19 cellular contexts compared by ENCODE assay signal in the genomic region with DNA sequence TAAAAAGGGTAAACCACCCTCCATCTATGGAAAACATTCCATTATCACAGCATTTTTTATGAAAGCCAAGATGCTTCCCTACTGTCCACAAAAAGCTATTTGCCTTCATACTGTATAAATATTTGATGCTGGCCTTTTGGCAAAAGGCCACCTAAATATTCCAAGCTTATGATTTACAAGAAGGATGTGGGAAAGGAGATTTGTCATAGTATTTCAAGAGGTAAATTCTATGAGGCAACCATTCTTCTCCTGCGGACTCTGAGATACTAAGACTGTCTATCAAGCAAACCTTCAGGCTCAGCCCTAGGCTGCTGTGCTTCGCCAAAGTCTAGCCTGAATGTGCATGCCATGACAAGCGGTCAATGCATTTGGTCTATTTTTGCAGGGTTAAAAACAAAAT.
DNase-seq lines count a peak whose midpoint lies in the region; ATAC-seq and TF ChIP-seq lines count a peak whose summit lies in the region.
"Had no signal": no experiment of that assay in that cellular context is flagged by ENCODE, and none has a peak within 500 bp of the region (broad histone marks: within the 10 kb centered on the region; RNA-seq: fewer than 3 reads in every experiment).

No MANE protein-coding gene starts in this region.

- peaks cover 17% of the 10 kb centered on the region for H3K4me1 ChIP-seq in ACC112 (ENCODE audit: control insufficient read depth, insufficient read depth, low read length, unreplicated experiment)
- H3K4me1 ChIP-seq: A549, Caco-2 had no signal

- 0 out of 2 replicates have a peak overlapping the region, but pooled peaks have one; percentile 2 for H3K27ac ChIP-seq in ACC112 (ENCODE audit: low read depth, low read length)
- H3K27ac ChIP-seq in VCaP: peak overlapping the region; percentile 36
- H3K27ac ChIP-seq: A549 had no signal

- H3K36me3 ChIP-seq in ACC112 (ENCODE audit: insufficient read depth, low read length): no peaks in the 10 kb centered on the region

- peak; percentile 30 for DNase-seq in HS-5 (ENCODE audit: low read depth)
- peak; percentile 14 for DNase-seq in fibroblast of gingiva (ENCODE audit: low read depth)
- DNase-seq in HEK293T (ENCODE audit: extremely low spot score): no peak
- no peak for DNase-seq in NCI-H526 (lab: John Stamatoyannopoulos, UW)
- no peak for DNase-seq in NCI-H446 treated with DMSO at 0.1 percent for 48 hours (lab: John Stamatoyannopoulos, UW)
- DNase-seq: AML-193, Caco-2, DMS53, IMR-90, Kasumi-1, NCI-H1436, NCI-H2081 treated with DMSO at 0.1 percent for 48 hours, NCI-H2227 treated with DMSO at 0.1 percent for 48 hours, SHP77 had no signal

- POLR2A ChIA-PET in HEK293T (lab: Yijun Ruan, JAX): no interaction called here

- no peaks in the 10 kb centered on the region for H3K79me2 ChIP-seq in ACC112 (ENCODE audit: control insufficient read depth, insufficient read depth, low read length, unreplicated experiment)

- TF ChIP-seq CTCF in VCaP (conservative IDR thresholded peaks at IDR 0.05): no peak

- H3K4me3 ChIP-seq in ACC112 (ENCODE audit: low read depth, low read length): no peak overlapping the region; the same call in 1 of the 2 replicates
- H3K4me3 ChIP-seq: A549 had no signal

- CTCF ChIA-PET in HEK293T (lab: Yijun Ruan, JAX): no interaction called here

- no peaks in the 10 kb centered on the region for H3K27me3 ChIP-seq in ACC112 (ENCODE audit: insufficient read depth, low read length)

- H2AFZ ChIP-seq in ACC112 (ENCODE audit: low read length, unreplicated experiment): no peak overlapping the region

- no peak for ATAC-seq in GM19467 (IDR thresholded peaks at IDR 0.05; ENCODE audit: unreplicated experiment)
- ATAC-seq: A549, SK-N-SH treated with all-trans-retinoic acid at 6 μM for 48 hours had no signal

TF ChIP-seq in HEK293T, 16 proteins besides CTCF, POLR2A, EP300 and RAD21:
- TF ChIP-seq CTBP1 (IDR thresholded peaks at IDR 0.05; ENCODE audit: borderline replicate concordance) (no peak), NFRKB (IDR thresholded peaks at IDR 0.05) (no peak), LEF1 (IDR thresholded peaks at IDR 0.05; ENCODE audit: borderline replicate concordance) (no peak), SUZ12 (IDR thresholded peaks at IDR 0.05) (no peak), TARDBP (IDR thresholded peaks at IDR 0.05) (no peak), BHLHE40 (IDR thresholded peaks at IDR 0.05; ENCODE audit: borderline replicate concordance) (no peak), L3MBTL2 (conservative IDR thresholded peaks at IDR 0.05) (no peak), SP1 (IDR thresholded peaks at IDR 0.05) (no peak), ELF4 (IDR thresholded peaks at IDR 0.05) (no peak), FOXK2 (IDR thresholded peaks at IDR 0.05) (no peak)

Comparison
In these comparisons a context has a peak if more than half of its experiments do, and no peak if none do; other contexts are left out.
1. DNase-seq: peak in HS-5 (single experiment) and fibroblast of gingiva (single experiment); none in HEK293T (single experiment), NCI-H526 (0 of 2) and NCI-H446 treated with DMSO at 0.1 percent for 48 hours (single experiment).